In genomic region chr10:111338798-111339197, GRCh38 we compare ENCODE assay signal across 11 cellular contexts.
DNase-seq lines count a peak whose midpoint lies in the region; ATAC-seq and TF ChIP-seq lines count a peak whose summit lies in the region.
"Had no signal": no experiment of that assay in that cellular context is flagged by ENCODE, and none has a peak within 500 bp of the region (broad histone marks: within the 10 kb centered on the region; RNA-seq: fewer than 3 reads in every experiment).

No MANE protein-coding gene starts in this region.

- no peaks in the 10 kb centered on the region for H3K27me3 ChIP-seq in PC-3 (ENCODE audit: low read length)
- H3K27me3 ChIP-seq: MG63 had no signal

- no peak overlapping the region for H3K4me3 ChIP-seq in GM12864 (ENCODE audit: low read depth, low read length)
- no peak overlapping the region for H3K4me3 ChIP-seq in PC-3 (ENCODE audit: low read length)
- H3K4me3 ChIP-seq: MG63 had no signal

- H3K9me3 ChIP-seq in PC-3 (ENCODE audit: low read length) = no peaks in the 10 kb centered on the region
- H3K9me3 ChIP-seq: MG63 had no signal

- H3K79me2 ChIP-seq in PC-3 (ENCODE audit: low read length) = no peaks in the 10 kb centered on the region

- H3K9ac ChIP-seq in PC-3 (ENCODE audit: low read length) = no peak overlapping the region

- H3K9me2 ChIP-seq in PC-3 (replicated peaks; ENCODE audit: low read length) = no peaks in the 10 kb centered on the region

- H3K4me1 ChIP-seq in PC-3 (ENCODE audit: insufficient read depth, low read length) = no peaks in the 10 kb centered on the region

- intact Hi-C loops in PC-3 (cut with micrococcal nuclease) = no loop called here
- intact Hi-C loops in head of caudate nucleus (cut with DNase I) = no loop called here

- no peak overlapping the region for H3K27ac ChIP-seq in PC-3 (ENCODE audit: low read length)

- TF ChIP-seq CTCF in GM12864 (IDR thresholded peaks at IDR 0.05; ENCODE audit: low read depth, low read length, missing control alignments) = no peak
- TF ChIP-seq CTCF in PC-3 (conservative IDR thresholded peaks at IDR 0.05; ENCODE audit: low read depth, low read length) = no peak
- no peak for TF ChIP-seq CTCF in HFFc6 (IDR thresholded peaks at IDR 0.05)

- no peaks in the 10 kb centered on the region for H3K4me1 Mint-ChIP-seq in HFFc6 (ENCODE audit: low read depth)

- no peak overlapping the region for H3K4me2 ChIP-seq in PC-3 (ENCODE audit: low read length)

- peaks cover 4% of the 10 kb centered on the region; the same call in 1 of the 2 replicates for H3K36me3 Mint-ChIP-seq in HFFc6 (ENCODE audit: low read depth)

- CTCF ChIA-PET in PC-3 (lab: Charles Lee) = no interaction called here

- H3F3A ChIP-seq in PC-3 (ENCODE audit: low read length, unreplicated experiment) = no peaks in the 10 kb centered on the region

- no TSS peak for BruUV-seq in PC-3 (replicated peaks; lab: Mats Ljungman, UMichigan)

- H3K27ac Mint-ChIP-seq in HFFc6 = no peak overlapping the region

- no peak overlapping the region for H3K4me3 Mint-ChIP-seq in HFFc6

- H3K27me3 Mint-ChIP-seq in HFFc6 (ENCODE audit: insufficient read depth) = no peaks in the 10 kb centered on the region; the same call in 1 of the 2 replicates

- no peak overlapping the region for H2AFZ ChIP-seq in PC-3 (ENCODE audit: low read length)

- H4K20me1 ChIP-seq in PC-3 (ENCODE audit: low read length) = no peaks in the 10 kb centered on the region

- H3K9me3 Mint-ChIP-seq in HFFc6 = peaks cover 77% of the 10 kb centered on the region

- peak; percentile 76 for DNase-seq in GM12864 (ENCODE audit: low read depth)
- no peak for DNase-seq in PC-3
- no peak for DNase-seq in head of caudate nucleus
- DNase-seq in cortex of kidney (lab: John Stamatoyannopoulos, UW) = no peak
- no peak for DNase-seq in HFFc6
- DNase-seq: activated T-cell treated with anti-CD3 and anti-CD28 coated beads, Interleukin-2, amount 50 U/mL, for 1 hour; MG63; T-helper 9 cell had no signal

- H3K36me3 ChIP-seq in PC-3 (ENCODE audit: low read depth, low read length) = no peaks in the 10 kb centered on the region
- H3K36me3 ChIP-seq: MG63 had no signal

- ATAC-seq in GM19395 (IDR thresholded peaks at IDR 0.05; ENCODE audit: unreplicated experiment) = peak; percentile 94
- ATAC-seq in HG02840 (IDR thresholded peaks at IDR 0.05; ENCODE audit: low FRiP score, unreplicated experiment) = peak; percentile 75
- peak; percentile 90 for ATAC-seq in HG03521 (IDR thresholded peaks at IDR 0.05; ENCODE audit: unreplicated experiment)
- no peak for ATAC-seq in PC-3

- POLR2A ChIA-PET in PC-3 (lab: Charles Lee; ENCODE audit: unreplicated experiment) = no interaction called here
